Comparison of ENCODE assay signal across 1 cellular context in the genomic region with DNA sequence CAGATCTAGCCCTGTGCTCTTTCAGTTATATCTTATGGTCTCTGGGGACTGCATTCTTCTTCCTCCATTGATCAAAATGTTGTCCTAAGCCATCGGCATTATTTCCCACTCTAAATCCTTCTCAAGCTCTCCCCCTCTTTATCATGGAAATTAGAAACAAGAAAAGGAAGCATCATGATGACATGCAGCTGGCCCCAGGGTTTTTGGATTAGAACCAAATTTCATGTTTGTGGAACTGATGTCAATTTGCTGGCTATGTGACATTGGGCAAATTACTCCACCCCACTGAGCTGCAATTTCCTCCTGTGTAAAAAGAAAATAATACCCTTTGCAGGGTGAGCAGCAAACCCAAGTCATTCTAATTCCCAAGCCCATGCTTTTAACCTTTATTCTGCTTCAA.
TF ChIP-seq lines count a peak whose summit lies in the region.

No MANE protein-coding gene starts in this region.

TF ChIP-seq in HepG2, 621 proteins besides CTCF, POLR2A, EP300 and RAD21 (continued from another document):
- no peak for TF ChIP-seq ZFAT (CRISPR knock-in tag; conservative IDR thresholded peaks at IDR 0.05)
- TF ChIP-seq, protein P1, sequence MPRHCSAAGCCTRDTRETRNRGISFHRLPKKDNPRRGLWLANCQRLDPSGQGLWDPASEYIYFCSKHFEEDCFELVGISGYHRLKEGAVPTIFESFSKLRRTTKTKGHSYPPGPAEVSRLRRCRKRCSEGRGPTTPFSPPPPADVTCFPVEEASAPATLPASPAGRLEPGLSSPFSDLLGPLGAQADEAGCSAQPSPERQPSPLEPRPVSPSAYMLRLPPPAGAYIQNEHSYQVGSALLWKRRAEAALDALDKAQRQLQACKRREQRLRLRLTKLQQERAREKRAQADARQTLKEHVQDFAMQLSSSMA (CRISPR knock-in tag; IDR thresholded peaks at IDR 0.05) = no peak
- no peak for TF ChIP-seq FOXM1 (CRISPR knock-in tag; IDR thresholded peaks at IDR 0.05)
- no peak for TF ChIP-seq KMT2B (CRISPR knock-in tag; IDR thresholded peaks at IDR 0.05)
- TF ChIP-seq PHF5A (CRISPR knock-in tag; IDR thresholded peaks at IDR 0.05; ENCODE audit: low read depth, unreplicated experiment) = no peak
- no peak for TF ChIP-seq ELF1 (CRISPR knock-in tag; IDR thresholded peaks at IDR 0.05)
- no peak for TF ChIP-seq MBNL3 (CRISPR knock-in tag; conservative IDR thresholded peaks at IDR 0.05)
- TF ChIP-seq AGO2 (optimal IDR thresholded peaks at IDR 0.05; ENCODE audit: low read depth, low read length) = no peak
- TF ChIP-seq, protein P2, sequence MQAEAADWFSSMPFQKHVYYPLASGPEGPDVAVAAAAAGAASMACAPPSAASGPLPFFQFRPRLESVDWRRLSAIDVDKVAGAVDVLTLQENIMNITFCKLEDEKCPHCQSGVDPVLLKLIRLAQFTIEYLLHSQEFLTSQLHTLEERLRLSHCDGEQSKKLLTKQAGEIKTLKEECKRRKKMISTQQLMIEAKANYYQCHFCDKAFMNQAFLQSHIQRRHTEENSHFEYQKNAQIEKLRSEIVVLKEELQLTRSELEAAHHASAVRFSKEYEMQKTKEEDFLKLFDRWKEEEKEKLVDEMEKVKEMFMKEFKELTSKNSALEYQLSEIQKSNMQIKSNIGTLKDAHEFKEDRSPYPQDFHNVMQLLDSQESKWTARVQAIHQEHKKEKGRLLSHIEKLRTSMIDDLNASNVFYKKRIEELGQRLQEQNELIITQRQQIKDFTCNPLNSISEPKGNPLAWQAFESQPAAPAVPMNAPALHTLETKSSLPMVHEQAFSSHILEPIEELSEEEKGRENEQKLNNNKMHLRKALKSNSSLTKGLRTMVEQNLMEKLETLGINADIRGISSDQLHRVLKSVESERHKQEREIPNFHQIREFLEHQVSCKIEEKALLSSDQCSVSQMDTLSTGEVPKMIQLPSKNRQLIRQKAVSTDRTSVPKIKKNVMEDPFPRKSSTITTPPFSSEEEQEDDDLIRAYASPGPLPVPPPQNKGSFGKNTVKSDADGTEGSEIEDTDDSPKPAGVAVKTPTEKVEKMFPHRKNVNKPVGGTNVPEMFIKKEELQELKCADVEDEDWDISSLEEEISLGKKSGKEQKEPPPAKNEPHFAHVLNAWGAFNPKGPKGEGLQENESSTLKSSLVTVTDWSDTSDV (CRISPR knock-in tag; IDR thresholded peaks at IDR 0.05) = no peak
- no peak for TF ChIP-seq ZBTB38 (CRISPR knock-in tag; IDR thresholded peaks at IDR 0.05)
- TF ChIP-seq NKX3-1 (CRISPR knock-in tag; IDR thresholded peaks at IDR 0.05) = no peak
- TF ChIP-seq ZNF512B (CRISPR knock-in tag; IDR thresholded peaks at IDR 0.05; ENCODE audit: borderline replicate concordance) = no peak
- TF ChIP-seq ZNF326 (CRISPR knock-in tag; IDR thresholded peaks at IDR 0.05; ENCODE audit: borderline replicate concordance) = no peak
- no peak for TF ChIP-seq ZBTB1 (CRISPR knock-in tag; IDR thresholded peaks at IDR 0.05; ENCODE audit: borderline replicate concordance)
- TF ChIP-seq ZBTB39 (CRISPR knock-in tag; IDR thresholded peaks at IDR 0.05) = no peak
- TF ChIP-seq, protein P3, sequence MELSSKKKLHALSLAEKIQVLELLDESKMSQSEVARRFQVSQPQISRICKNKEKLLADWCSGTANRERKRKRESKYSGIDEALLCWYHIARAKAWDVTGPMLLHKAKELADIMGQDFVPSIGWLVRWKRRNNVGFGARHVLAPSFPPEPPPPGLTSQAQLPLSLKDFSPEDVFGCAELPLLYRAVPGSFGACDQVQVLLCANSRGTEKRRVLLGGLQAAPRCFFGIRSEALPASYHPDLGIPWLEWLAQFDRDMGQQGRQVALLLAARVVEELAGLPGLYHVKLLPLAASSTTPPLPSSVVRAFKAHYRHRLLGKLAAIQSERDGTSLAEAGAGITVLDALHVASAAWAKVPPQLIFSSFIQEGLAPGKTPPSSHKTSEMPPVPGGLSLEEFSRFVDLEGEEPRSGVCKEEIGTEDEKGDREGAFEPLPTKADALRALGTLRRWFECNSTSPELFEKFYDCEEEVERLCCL (CRISPR knock-in tag; IDR thresholded peaks at IDR 0.05; ENCODE audit: borderline replicate concordance) = no peak
- no peak for TF ChIP-seq ZNF18 (CRISPR knock-in tag; IDR thresholded peaks at IDR 0.05; ENCODE audit: insufficient replicate concordance)
- no peak for TF ChIP-seq ZNF276 (CRISPR knock-in tag; IDR thresholded peaks at IDR 0.05; ENCODE audit: low read depth)
